ENCODE assay signal across 8 cellular contexts in the genomic region with DNA sequence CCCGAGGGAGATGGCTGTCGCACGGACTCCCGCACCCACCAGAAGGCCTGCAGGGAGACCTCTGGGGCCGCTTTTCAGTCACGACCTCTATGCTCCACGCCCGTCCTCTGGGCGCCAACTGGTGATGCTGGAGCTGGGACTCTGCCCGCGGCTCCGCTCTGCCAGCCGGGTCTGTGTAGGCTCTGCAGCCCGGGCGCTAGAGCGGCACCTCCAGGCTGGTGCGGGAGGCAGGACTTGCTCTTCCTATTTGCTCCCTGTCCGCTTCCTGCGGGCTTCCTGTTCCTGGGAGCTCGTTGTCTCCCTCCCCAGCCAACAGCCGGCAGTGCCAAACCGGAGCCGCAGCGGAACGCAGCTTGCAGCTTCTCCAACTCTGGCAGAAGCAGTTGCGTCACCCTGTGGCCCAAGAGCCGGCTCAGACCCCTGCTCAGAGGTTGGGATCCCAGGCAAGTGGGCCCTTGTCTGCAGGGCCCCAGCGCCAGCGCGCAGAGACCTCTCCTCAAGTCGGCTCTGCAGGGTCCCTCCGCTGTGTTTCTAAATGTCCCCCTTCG.
DNase-seq lines count a peak whose midpoint lies in the region; ATAC-seq and TF ChIP-seq lines count a peak whose summit lies in the region.

No MANE protein-coding gene starts in this region.

- TF ChIP-seq CTCF in WI38 (IDR thresholded peaks at IDR 0.05; ENCODE audit: low read depth, low read length), result 0 out of 2 replicates have a peak, but pooled peaks have one; percentile 13
- peak; percentile 45 for TF ChIP-seq CTCF in retinal pigment epithelial cell (conservative IDR thresholded peaks at IDR 0.05; ENCODE audit: low read depth, low read length)

- no peaks in the 10 kb centered on the region for H3K4me1 Mint-ChIP-seq in activated T-cell treated with anti-CD3 and anti-CD28 coated beads, Interleukin-2, amount 50 U/mL, for 4 hours (ENCODE audit: low read depth)
- no peaks in the 10 kb centered on the region for H3K4me1 Mint-ChIP-seq in activated CD4-positive, alpha-beta T cell treated with anti-CD3 and anti-CD28 coated beads for 36 hours

- CTCF ChIA-PET in activated CD4-positive, alpha-beta T cell treated with anti-CD3 and anti-CD28 coated beads for 36 hours (lab: Charles Lee), result interaction anchor here (0.6 to 0.8 kb wide), 2 partner anchors 297 to 302 kb away, joined by 4 to 10 read pairs; no protein-coding TSS in a partner anchor

- ATAC-seq in left ventricle myocardium superior (peak; percentile 95), GM21515 (IDR thresholded peaks at IDR 0.05; ENCODE audit: unreplicated experiment) (no peak), HG03196 (IDR thresholded peaks at IDR 0.05; ENCODE audit: unreplicated experiment) (no peak)
- no peak for ATAC-seq in activated T-cell treated with anti-CD3 and anti-CD28 coated beads, Interleukin-2, amount 50 U/mL, for 4 hours
- ATAC-seq in activated CD4-positive, alpha-beta T cell treated with anti-CD3 and anti-CD28 coated beads for 36 hours, result no peak

- peaks cover 10% of the 10 kb centered on the region for H3K27me3 Mint-ChIP-seq in activated T-cell treated with anti-CD3 and anti-CD28 coated beads, Interleukin-2, amount 50 U/mL, for 4 hours (ENCODE audit: low read depth)
- peaks cover 16% of the 10 kb centered on the region for H3K27me3 Mint-ChIP-seq in activated CD4-positive, alpha-beta T cell treated with anti-CD3 and anti-CD28 coated beads for 36 hours

- H3K27ac Mint-ChIP-seq in activated CD4-positive, alpha-beta T cell treated with anti-CD3 and anti-CD28 coated beads for 36 hours, result no peak overlapping the region

- POLR2A ChIA-PET in activated CD4-positive, alpha-beta T cell treated with anti-CD3 and anti-CD28 coated beads for 36 hours (lab: Charles Lee), result no interaction called here

- peaks cover 9% of the 10 kb centered on the region for H3K9me3 Mint-ChIP-seq in activated T-cell treated with anti-CD3 and anti-CD28 coated beads, Interleukin-2, amount 50 U/mL, for 4 hours
- no peaks in the 10 kb centered on the region for H3K9me3 Mint-ChIP-seq in activated CD4-positive, alpha-beta T cell treated with anti-CD3 and anti-CD28 coated beads for 36 hours (ENCODE audit: low read depth)

- intact Hi-C loops in left ventricle myocardium superior (cut with micrococcal nuclease), result no loop called here
- intact Hi-C loops in activated CD4-positive, alpha-beta T cell treated with anti-CD3 and anti-CD28 coated beads for 36 hours (cut with DNase I, micrococcal nuclease), result no loop called here

- no peak overlapping the region for H3K4me3 Mint-ChIP-seq in activated T-cell treated with anti-CD3 and anti-CD28 coated beads, Interleukin-2, amount 50 U/mL, for 4 hours
- no peak overlapping the region for H3K4me3 Mint-ChIP-seq in activated CD4-positive, alpha-beta T cell treated with anti-CD3 and anti-CD28 coated beads for 36 hours

- peak; percentile 50 for DNase-seq in EL
- DNase-seq in left ventricle myocardium superior, result peak; percentile 87
- peak; percentile 5 for DNase-seq in retinal pigment epithelial cell (ENCODE audit: low read depth)
- DNase-seq in activated T-cell treated with anti-CD3 and anti-CD28 coated beads, Interleukin-2, amount 50 U/mL, for 4 hours, result no peak
- DNase-seq in activated CD4-positive, alpha-beta T cell treated with anti-CD3 and anti-CD28 coated beads for 36 hours, result no peak

- H3K4me3 ChIP-seq in WI38 (ENCODE audit: low read depth, low read length) (no peak overlapping the region), retinal pigment epithelial cell (ENCODE audit: low read length) (no peak overlapping the region)

- H3K36me3 Mint-ChIP-seq in activated T-cell treated with anti-CD3 and anti-CD28 coated beads, Interleukin-2, amount 50 U/mL, for 4 hours (ENCODE audit: insufficient read depth), result no peaks in the 10 kb centered on the region
- H3K36me3 Mint-ChIP-seq in activated CD4-positive, alpha-beta T cell treated with anti-CD3 and anti-CD28 coated beads for 36 hours (ENCODE audit: low read depth), result no peaks in the 10 kb centered on the region

Comparison
In these comparisons a context has a peak if more than half of its experiments do, and no peak if none do; other contexts are left out.
1. DNase-seq: peak in EL (single experiment), left ventricle myocardium superior (single experiment) and retinal pigment epithelial cell (single experiment); none in activated T-cell treated with anti-CD3 and anti-CD28 coated beads, Interleukin-2, amount 50 U/mL, for 4 hours (single experiment) and activated CD4-positive, alpha-beta T cell treated with anti-CD3 and anti-CD28 coated beads for 36 hours (single experiment).